Comparison of ENCODE assay signal across 1 cellular context in the genomic region with DNA sequence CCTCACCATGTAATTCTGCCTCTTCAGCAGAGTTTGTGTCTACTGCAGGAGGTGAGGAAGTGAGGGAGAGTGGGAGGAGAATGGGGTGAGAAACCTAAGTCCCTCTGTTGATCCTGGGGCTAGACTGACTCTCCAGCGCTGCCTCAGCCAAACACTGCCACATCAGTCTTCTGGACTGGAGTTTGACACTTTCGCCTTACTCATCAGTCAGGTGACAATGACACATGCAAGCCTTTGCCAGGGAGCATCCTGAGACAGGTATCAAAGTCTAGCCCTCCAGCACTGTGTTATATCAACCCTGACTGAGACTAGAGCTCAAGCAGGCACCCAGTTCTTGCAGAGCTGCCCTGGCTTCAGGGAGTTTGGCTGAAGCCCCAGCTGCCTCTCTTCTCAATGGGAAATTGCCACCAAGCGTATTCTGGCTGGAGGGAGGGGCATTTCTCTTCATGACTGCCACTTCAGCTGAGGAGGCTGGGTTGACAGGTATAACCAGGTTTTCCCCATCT.
TF ChIP-seq lines count a peak whose summit lies in the region.

No MANE protein-coding gene starts in this region.

TF ChIP-seq in HepG2, 621 proteins besides CTCF, POLR2A, EP300 and RAD21 (continued from another document and continues in another):
- TF ChIP-seq, protein P1, sequence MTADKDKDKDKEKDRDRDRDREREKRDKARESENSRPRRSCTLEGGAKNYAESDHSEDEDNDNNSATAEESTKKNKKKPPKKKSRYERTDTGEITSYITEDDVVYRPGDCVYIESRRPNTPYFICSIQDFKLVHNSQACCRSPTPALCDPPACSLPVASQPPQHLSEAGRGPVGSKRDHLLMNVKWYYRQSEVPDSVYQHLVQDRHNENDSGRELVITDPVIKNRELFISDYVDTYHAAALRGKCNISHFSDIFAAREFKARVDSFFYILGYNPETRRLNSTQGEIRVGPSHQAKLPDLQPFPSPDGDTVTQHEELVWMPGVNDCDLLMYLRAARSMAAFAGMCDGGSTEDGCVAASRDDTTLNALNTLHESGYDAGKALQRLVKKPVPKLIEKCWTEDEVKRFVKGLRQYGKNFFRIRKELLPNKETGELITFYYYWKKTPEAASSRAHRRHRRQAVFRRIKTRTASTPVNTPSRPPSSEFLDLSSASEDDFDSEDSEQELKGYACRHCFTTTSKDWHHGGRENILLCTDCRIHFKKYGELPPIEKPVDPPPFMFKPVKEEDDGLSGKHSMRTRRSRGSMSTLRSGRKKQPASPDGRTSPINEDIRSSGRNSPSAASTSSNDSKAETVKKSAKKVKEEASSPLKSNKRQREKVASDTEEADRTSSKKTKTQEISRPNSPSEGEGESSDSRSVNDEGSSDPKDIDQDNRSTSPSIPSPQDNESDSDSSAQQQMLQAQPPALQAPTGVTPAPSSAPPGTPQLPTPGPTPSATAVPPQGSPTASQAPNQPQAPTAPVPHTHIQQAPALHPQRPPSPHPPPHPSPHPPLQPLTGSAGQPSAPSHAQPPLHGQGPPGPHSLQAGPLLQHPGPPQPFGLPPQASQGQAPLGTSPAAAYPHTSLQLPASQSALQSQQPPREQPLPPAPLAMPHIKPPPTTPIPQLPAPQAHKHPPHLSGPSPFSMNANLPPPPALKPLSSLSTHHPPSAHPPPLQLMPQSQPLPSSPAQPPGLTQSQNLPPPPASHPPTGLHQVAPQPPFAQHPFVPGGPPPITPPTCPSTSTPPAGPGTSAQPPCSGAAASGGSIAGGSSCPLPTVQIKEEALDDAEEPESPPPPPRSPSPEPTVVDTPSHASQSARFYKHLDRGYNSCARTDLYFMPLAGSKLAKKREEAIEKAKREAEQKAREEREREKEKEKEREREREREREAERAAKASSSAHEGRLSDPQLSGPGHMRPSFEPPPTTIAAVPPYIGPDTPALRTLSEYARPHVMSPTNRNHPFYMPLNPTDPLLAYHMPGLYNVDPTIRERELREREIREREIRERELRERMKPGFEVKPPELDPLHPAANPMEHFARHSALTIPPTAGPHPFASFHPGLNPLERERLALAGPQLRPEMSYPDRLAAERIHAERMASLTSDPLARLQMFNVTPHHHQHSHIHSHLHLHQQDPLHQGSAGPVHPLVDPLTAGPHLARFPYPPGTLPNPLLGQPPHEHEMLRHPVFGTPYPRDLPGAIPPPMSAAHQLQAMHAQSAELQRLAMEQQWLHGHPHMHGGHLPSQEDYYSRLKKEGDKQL (CRISPR knock-in tag; IDR thresholded peaks at IDR 0.05; ENCODE audit: low read depth), result no peak
- no peak for TF ChIP-seq ZNF747 (CRISPR knock-in tag; IDR thresholded peaks at IDR 0.05; ENCODE audit: borderline replicate concordance)
- 0 out of 2 replicates have a peak, but pooled peaks have one; percentile 20 for TF ChIP-seq MED1 (CRISPR knock-in tag; IDR thresholded peaks at IDR 0.05)
- no peak for TF ChIP-seq MYC (CRISPR knock-in tag; IDR thresholded peaks at IDR 0.05; ENCODE audit: borderline replicate concordance)
- no peak for TF ChIP-seq SATB2 (CRISPR knock-in tag; IDR thresholded peaks at IDR 0.05)
- no peak for TF ChIP-seq ZNF3 (CRISPR knock-in tag; IDR thresholded peaks at IDR 0.05)
- no peak for TF ChIP-seq NCOA1 (CRISPR knock-in tag; IDR thresholded peaks at IDR 0.05)
- TF ChIP-seq BHLHE40 (IDR thresholded peaks at IDR 0.05; ENCODE audit: low read length), result peak; percentile 79
- peak; percentile 91 for TF ChIP-seq ZKSCAN5 (CRISPR knock-in tag; IDR thresholded peaks at IDR 0.05)
- TF ChIP-seq NPAS2 (CRISPR knock-in tag; IDR thresholded peaks at IDR 0.05; ENCODE audit: borderline replicate concordance), result no peak
- TF ChIP-seq, protein P2, sequence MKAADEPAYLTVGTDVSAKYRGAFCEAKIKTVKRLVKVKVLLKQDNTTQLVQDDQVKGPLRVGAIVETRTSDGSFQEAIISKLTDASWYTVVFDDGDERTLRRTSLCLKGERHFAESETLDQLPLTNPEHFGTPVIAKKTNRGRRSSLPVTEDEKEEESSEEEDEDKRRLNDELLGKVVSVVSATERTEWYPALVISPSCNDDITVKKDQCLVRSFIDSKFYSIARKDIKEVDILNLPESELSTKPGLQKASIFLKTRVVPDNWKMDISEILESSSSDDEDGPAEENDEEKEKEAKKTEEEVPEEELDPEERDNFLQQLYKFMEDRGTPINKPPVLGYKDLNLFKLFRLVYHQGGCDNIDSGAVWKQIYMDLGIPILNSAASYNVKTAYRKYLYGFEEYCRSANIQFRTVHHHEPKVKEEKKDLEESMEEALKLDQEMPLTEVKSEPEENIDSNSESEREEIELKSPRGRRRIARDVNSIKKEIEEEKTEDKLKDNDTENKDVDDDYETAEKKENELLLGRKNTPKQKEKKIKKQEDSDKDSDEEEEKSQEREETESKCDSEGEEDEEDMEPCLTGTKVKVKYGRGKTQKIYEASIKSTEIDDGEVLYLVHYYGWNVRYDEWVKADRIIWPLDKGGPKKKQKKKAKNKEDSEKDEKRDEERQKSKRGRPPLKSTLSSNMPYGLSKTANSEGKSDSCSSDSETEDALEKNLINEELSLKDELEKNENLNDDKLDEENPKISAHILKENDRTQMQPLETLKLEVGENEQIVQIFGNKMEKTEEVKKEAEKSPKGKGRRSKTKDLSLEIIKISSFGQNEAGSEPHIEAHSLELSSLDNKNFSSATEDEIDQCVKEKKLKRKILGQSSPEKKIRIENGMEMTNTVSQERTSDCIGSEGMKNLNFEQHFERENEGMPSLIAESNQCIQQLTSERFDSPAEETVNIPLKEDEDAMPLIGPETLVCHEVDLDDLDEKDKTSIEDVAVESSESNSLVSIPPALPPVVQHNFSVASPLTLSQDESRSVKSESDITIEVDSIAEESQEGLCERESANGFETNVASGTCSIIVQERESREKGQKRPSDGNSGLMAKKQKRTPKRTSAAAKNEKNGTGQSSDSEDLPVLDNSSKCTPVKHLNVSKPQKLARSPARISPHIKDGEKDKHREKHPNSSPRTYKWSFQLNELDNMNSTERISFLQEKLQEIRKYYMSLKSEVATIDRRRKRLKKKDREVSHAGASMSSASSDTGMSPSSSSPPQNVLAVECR (CRISPR knock-in tag; IDR thresholded peaks at IDR 0.05; ENCODE audit: borderline replicate concordance), result no peak
- TF ChIP-seq, protein P3, sequence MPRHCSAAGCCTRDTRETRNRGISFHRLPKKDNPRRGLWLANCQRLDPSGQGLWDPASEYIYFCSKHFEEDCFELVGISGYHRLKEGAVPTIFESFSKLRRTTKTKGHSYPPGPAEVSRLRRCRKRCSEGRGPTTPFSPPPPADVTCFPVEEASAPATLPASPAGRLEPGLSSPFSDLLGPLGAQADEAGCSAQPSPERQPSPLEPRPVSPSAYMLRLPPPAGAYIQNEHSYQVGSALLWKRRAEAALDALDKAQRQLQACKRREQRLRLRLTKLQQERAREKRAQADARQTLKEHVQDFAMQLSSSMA (CRISPR knock-in tag; IDR thresholded peaks at IDR 0.05), result no peak
- TF ChIP-seq, protein P4, sequence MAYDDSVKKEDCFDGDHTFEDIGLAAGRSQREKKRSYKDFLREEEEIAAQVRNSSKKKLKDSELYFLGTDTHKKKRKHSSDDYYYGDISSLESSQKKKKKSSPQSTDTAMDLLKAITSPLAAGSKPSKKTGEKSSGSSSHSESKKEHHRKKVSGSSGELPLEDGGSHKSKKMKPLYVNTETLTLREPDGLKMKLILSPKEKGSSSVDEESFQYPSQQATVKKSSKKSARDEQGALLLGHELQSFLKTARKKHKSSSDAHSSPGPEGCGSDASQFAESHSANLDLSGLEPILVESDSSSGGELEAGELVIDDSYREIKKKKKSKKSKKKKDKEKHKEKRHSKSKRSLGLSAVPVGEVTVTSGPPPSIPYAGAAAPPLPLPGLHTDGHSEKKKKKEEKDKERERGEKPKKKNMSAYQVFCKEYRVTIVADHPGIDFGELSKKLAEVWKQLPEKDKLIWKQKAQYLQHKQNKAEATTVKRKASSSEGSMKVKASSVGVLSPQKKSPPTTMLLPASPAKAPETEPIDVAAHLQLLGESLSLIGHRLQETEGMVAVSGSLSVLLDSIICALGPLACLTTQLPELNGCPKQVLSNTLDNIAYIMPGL (CRISPR knock-in tag; IDR thresholded peaks at IDR 0.05; ENCODE audit: borderline replicate concordance in 1 of 2, low read depth in 1 of 2), result peak in 1 of 2 experiments; percentile 20; a peak in 1 of 4 replicates
- TF ChIP-seq ZNF644 (CRISPR knock-in tag; IDR thresholded peaks at IDR 0.05; ENCODE audit: low read depth), result peak; percentile 30; the same call in 1 of the 2 replicates
- no peak for TF ChIP-seq MAZ (IDR thresholded peaks at IDR 0.05; ENCODE audit: borderline replicate concordance, low read depth, low read length)
- TF ChIP-seq MAZ (CRISPR knock-in tag; IDR thresholded peaks at IDR 0.05; ENCODE audit: low read depth), result no peak
- peak; percentile 46; the same call in 1 of the 2 replicates for TF ChIP-seq KDM2A (CRISPR knock-in tag; IDR thresholded peaks at IDR 0.05; ENCODE audit: borderline replicate concordance, low read depth)
- TF ChIP-seq, protein P5, sequence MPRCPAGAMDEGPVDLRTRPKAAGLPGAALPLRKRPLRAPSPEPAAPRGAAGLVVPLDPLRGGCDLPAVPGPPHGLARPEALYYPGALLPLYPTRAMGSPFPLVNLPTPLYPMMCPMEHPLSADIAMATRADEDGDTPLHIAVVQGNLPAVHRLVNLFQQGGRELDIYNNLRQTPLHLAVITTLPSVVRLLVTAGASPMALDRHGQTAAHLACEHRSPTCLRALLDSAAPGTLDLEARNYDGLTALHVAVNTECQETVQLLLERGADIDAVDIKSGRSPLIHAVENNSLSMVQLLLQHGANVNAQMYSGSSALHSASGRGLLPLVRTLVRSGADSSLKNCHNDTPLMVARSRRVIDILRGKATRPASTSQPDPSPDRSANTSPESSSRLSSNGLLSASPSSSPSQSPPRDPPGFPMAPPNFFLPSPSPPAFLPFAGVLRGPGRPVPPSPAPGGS (CRISPR knock-in tag; IDR thresholded peaks at IDR 0.05), result 0 out of 2 replicates have a peak, but pooled peaks have one; percentile 33
- no peak for TF ChIP-seq EHMT2 (IDR thresholded peaks at IDR 0.05; ENCODE audit: borderline replicate concordance, low read depth, low read length)
- TF ChIP-seq ZNF501 (CRISPR knock-in tag; IDR thresholded peaks at IDR 0.05), result 0 out of 2 replicates have a peak, but pooled peaks have one; percentile 21
- TF ChIP-seq RARA (CRISPR knock-in tag; IDR thresholded peaks at IDR 0.05), result peak; percentile 52
- TF ChIP-seq ZNF788 (CRISPR knock-in tag; IDR thresholded peaks at IDR 0.05; ENCODE audit: borderline replicate concordance), result no peak
- no peak for TF ChIP-seq GPN1 (CRISPR knock-in tag; IDR thresholded peaks at IDR 0.05; ENCODE audit: borderline replicate concordance)
- no peak for TF ChIP-seq JDP2 (CRISPR knock-in tag; IDR thresholded peaks at IDR 0.05; ENCODE audit: borderline replicate concordance)
- TF ChIP-seq, protein P6, sequence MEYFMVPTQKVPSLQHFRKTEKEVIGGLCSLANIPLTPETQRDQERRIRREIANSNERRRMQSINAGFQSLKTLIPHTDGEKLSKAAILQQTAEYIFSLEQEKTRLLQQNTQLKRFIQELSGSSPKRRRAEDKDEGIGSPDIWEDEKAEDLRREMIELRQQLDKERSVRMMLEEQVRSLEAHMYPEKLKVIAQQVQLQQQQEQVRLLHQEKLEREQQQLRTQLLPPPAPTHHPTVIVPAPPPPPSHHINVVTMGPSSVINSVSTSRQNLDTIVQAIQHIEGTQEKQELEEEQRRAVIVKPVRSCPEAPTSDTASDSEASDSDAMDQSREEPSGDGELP (IDR thresholded peaks at IDR 0.05; ENCODE audit: borderline replicate concordance, low read depth), result peak; percentile 57; the same call in 1 of the 2 replicates
- TF ChIP-seq ZIK1 (CRISPR knock-in tag; IDR thresholded peaks at IDR 0.05; ENCODE audit: borderline replicate concordance, low read depth), result no peak
- no peak for TF ChIP-seq PAWR (CRISPR knock-in tag; IDR thresholded peaks at IDR 0.05; ENCODE audit: borderline replicate concordance)
- TF ChIP-seq, protein P7, sequence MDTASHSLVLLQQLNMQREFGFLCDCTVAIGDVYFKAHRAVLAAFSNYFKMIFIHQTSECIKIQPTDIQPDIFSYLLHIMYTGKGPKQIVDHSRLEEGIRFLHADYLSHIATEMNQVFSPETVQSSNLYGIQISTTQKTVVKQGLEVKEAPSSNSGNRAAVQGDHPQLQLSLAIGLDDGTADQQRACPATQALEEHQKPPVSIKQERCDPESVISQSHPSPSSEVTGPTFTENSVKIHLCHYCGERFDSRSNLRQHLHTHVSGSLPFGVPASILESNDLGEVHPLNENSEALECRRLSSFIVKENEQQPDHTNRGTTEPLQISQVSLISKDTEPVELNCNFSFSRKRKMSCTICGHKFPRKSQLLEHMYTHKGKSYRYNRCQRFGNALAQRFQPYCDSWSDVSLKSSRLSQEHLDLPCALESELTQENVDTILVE (CRISPR knock-in tag; IDR thresholded peaks at IDR 0.05), result no peak
- no peak for TF ChIP-seq GTF3A (CRISPR knock-in tag; conservative IDR thresholded peaks at IDR 0.05)
- no peak for TF ChIP-seq ZNF460 (CRISPR knock-in tag; IDR thresholded peaks at IDR 0.05; ENCODE audit: borderline replicate concordance)
- 0 out of 2 replicates have a peak, but pooled peaks have one; percentile 6 for TF ChIP-seq CREB1 (IDR thresholded peaks at IDR 0.05)
- peak; percentile 54; the same call in 1 of the 2 replicates for TF ChIP-seq CREB1 (CRISPR knock-in tag; IDR thresholded peaks at IDR 0.05)
- TF ChIP-seq SOX13 (IDR thresholded peaks at IDR 0.05), result no peak
- peak in 1 of 2 experiments; percentile 53; a peak in 1 of 4 replicates for TF ChIP-seq SOX13 (CRISPR knock-in tag; conservative IDR thresholded peaks at IDR 0.05 in 1 of 2, IDR thresholded peaks at IDR 0.05 in 1 of 2)
- no peak for TF ChIP-seq ZNF430 (CRISPR knock-in tag; IDR thresholded peaks at IDR 0.05)
- TF ChIP-seq, protein P8, sequence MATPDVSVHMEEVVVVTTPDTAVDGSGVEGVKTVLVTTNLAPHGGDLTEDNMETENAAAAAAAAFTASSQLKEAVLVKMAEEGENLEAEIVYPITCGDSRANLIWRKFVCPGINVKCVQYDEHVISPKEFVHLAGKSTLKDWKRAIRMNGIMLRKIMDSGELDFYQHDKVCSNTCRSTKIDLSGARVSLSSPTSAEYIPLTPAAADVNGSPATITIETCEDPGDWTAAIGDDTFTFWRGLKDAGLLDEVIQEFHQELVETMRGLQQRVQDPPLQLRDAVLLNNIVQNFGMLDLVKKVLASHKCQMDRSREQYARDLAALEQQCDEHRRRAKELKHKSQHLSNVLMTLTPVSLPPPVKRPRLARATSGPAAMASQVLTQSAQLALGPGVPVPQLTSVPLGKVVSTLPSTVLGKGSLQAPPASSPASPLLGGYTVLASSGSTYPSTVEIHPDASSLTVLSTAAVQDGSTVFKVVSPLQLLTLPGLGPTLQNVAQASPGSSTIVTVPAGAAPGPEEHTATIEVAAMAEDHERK (CRISPR knock-in tag; IDR thresholded peaks at IDR 0.05; ENCODE audit: low read depth), result no peak
- TF ChIP-seq ZNF629 (CRISPR knock-in tag; conservative IDR thresholded peaks at IDR 0.05), result no peak
- no peak for TF ChIP-seq TCF7 (IDR thresholded peaks at IDR 0.05; ENCODE audit: low read depth)
